ENCODE assay signal across 8 cellular contexts in genomic region chr14:61761959-61762786, GRCh38. TPM values are rescaled to one million over a fixed set of nuclear protein-coding genes. Genes with fewer than 3 reads are reported as not detected.
DNase-seq lines count a peak whose midpoint lies in the region; ATAC-seq and TF ChIP-seq lines count a peak whose summit lies in the region.

Gene SNAPC1 (plus strand): TSS chr14:61762420. CDS start chr14:61762461, 41 bp downstream.

- 0 to 2% methylated on average over 45 to 49 of the region's 49 CpGs for WGBS in mesodermal cell (ENCODE audit: insufficient coverage in 2 of 2), 2 experiments

- H3K36me3 Mint-ChIP-seq in endothelial cell (ENCODE audit: low read depth, unreplicated experiment), result peaks cover 3% of the 10 kb centered on the region

- no peaks in the 10 kb centered on the region for H3F3A ChIP-seq in OCI-LY1 (ENCODE audit: insufficient read depth, low read length)

- H3K9me3 Mint-ChIP-seq in endothelial cell (ENCODE audit: unreplicated experiment), result no peaks in the 10 kb centered on the region

- peak within 1 kb of the TSS; percentile 96 for H3K27ac Mint-ChIP-seq in endothelial cell (ENCODE audit: unreplicated experiment)

- no peaks in the 10 kb centered on the region for H3K9me2 ChIP-seq in OCI-LY1 (ENCODE audit: low read depth, low read length)

- H3K4me2 ChIP-seq in OCI-LY1 (ENCODE audit: low read length), result peak within 1 kb of the TSS; percentile 77

- H3K27ac ChIP-seq in OCI-LY1 (ENCODE audit: low read depth, low read length, poor library complexity, severe bottlenecking), result peak within 1 kb of the TSS; percentile 80
- H3K27ac ChIP-seq in mesodermal cell (ENCODE audit: low read depth, low read length, severe bottlenecking), result peak within 1 kb of the TSS; percentile 79

- H4K20me1 ChIP-seq in OCI-LY1 (ENCODE audit: insufficient read depth, low read length), result no peaks in the 10 kb centered on the region

- TF ChIP-seq CTCF in OCI-LY1 (IDR thresholded peaks at IDR 0.05; ENCODE audit: low read length) (no peak), endothelial cell (IDR thresholded peaks at IDR 0.05; ENCODE audit: unreplicated experiment) (no peak)

- H3K4me1 Mint-ChIP-seq in endothelial cell (ENCODE audit: unreplicated experiment), result peaks cover 20% of the 10 kb centered on the region

- H3K9ac ChIP-seq in OCI-LY1 (ENCODE audit: low read length), result peak within 1 kb of the TSS; percentile 93

- peak; percentile 99 for ATAC-seq in GM21526 (IDR thresholded peaks at IDR 0.05; ENCODE audit: low FRiP score, unreplicated experiment)

- DNase-seq in DMS 273 (lab: John Stamatoyannopoulos, UW; ENCODE audit: unreplicated experiment) (peak; percentile 99), HuH-7 (ENCODE audit: low spot score) (peak; percentile 97), activated T-cell treated with anti-CD3 and anti-CD28 coated beads for 1 hour (ENCODE audit: low read depth) (peak; percentile 97), endothelial cell (ENCODE audit: low spot score) (peak; percentile 88)
- DNase-seq in stimulated activated CD8-positive, alpha-beta memory T cell treated with anti-CD3 and anti-CD28 coated beads, Interleukin-15, amount 100 ng/mL, for 24 hours (ENCODE audit: low read depth), result peak; percentile 86

- H3K4me3 Mint-ChIP-seq in endothelial cell (ENCODE audit: unreplicated experiment), result peak within 1 kb of the TSS; percentile 99

- H3K27me3 ChIP-seq in OCI-LY1 (ENCODE audit: insufficient read depth, low read length), result no peaks in the 10 kb centered on the region

- H3K4me1 ChIP-seq in OCI-LY1 (ENCODE audit: insufficient read depth, low read length, severe bottlenecking) (peaks cover 42% of the 10 kb centered on the region), mesodermal cell (ENCODE audit: control insufficient read depth, insufficient read depth, low read length, poor library complexity, severe bottlenecking) (peaks cover 14% of the 10 kb centered on the region)

- H3K79me2 ChIP-seq in OCI-LY1 (ENCODE audit: insufficient read depth, low read length), result peaks cover 45% of the 10 kb centered on the region

- H3K9me3 ChIP-seq in OCI-LY1 (ENCODE audit: low read length), result no peaks in the 10 kb centered on the region
- no peaks in the 10 kb centered on the region for H3K9me3 ChIP-seq in mesodermal cell (ENCODE audit: control insufficient read depth, low read length)

- peaks cover 2% of the 10 kb centered on the region for H3K27me3 Mint-ChIP-seq in endothelial cell (ENCODE audit: unreplicated experiment)

- H2AFZ ChIP-seq in OCI-LY1 (ENCODE audit: low read length), result no peak within 1 kb of the TSS

- H3K36me3 ChIP-seq in OCI-LY1 (ENCODE audit: insufficient read depth, low read length) (peaks cover 11% of the 10 kb centered on the region), mesodermal cell (ENCODE audit: control insufficient read depth, insufficient read depth, low read length) (peaks cover under 1% of the 10 kb centered on the region)

- H3K4me3 ChIP-seq in OCI-LY1 (ENCODE audit: low read depth, low read length, poor library complexity, severe bottlenecking) (peak within 1 kb of the TSS; percentile 97), mesodermal cell (ENCODE audit: extremely low read depth, insufficient read depth, low read length, poor library complexity, severe bottlenecking) (peak within 1 kb of the TSS; percentile 71)

RNA-seq across cellular contexts. Expression of gene SNAPC1, which starts in this region (rescaled TPM):
- total RNA-seq in endothelial cell (ENCODE audit: unreplicated experiment), result 5.2 TPM
- polyA plus RNA-seq in mesodermal cell (2013, experiment 1 of 2), result 12.2 TPM
- 14.6 TPM for polyA plus RNA-seq in mesodermal cell (2013, experiment 2 of 2)

Comparison
In these comparisons a context has a peak if more than half of its experiments do, and no peak if none do; other contexts are left out.
1. Peak in every context shown above with its lines: DNase-seq, ATAC-seq, H3K4me3 ChIP-seq and H3K27ac ChIP-seq.